8 cellular contexts compared by ENCODE assay signal in the genomic region with DNA sequence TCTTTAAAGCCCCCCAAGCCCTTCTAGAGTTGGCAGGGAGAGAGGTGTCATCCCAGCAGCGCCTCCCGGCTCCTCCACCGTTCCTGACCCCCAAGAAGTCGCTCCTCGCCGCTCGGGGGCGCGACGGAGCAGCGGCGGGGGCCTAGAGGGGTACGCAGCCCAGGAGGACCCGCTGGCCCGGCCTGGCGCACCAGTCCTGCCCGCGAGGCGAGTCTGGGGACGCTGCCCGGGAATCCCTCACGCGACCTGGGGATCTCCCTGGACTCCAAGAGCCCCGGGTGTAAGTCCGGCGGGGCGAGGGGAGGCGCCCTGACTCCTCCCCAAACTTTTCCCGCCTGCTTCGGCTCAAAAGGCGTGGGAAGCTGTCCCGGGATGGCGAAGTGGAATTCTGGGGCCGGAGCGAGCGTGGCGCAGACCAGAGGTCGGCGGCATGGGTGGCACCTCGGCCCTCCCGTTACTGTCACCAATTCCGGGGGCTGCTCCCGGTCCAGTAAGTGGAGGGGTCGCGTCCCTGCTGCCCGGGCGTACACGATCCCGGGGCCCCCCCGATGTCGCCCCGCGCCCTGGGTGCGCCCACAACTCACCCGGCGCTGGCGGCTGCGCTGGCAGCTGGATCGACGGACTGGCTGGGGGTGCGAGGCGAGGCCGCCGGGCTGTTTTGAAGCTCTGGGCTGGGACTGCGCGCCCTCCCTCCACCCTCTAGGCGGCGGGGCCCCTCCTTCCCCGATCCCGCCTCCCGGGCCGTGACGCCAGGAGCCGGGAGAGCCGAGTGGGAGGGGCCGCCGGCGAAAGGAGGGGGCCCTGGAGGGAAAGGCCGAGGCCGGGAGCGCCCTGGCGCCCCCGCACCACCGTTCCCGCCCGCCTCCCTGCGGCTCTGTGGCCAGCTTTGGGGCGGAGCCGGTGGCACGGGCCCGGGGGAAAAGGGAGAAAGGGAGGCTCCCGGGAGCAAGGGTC. TPM values are rescaled to one million over a fixed set of nuclear protein-coding genes. Genes with fewer than 3 reads are reported as not detected.
DNase-seq lines count a peak whose midpoint lies in the region; ATAC-seq, FAIRE-seq and TF ChIP-seq lines count a peak whose summit lies in the region.

A gene with protein sequence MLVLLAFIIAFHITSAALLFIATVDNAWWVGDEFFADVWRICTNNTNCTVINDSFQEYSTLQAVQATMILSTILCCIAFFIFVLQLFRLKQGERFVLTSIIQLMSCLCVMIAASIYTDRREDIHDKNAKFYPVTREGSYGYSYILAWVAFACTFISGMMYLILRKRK (minus strand): TSS at position 634 of the 954 bp plus-strand sequence. CDS start 32,981 bp downstream, outside the sequence.

- no peak for FAIRE-seq in H54 (lab: Jason Lieb, UNC)
- FAIRE-seq in RCC 7860 (lab: Jason Lieb, UNC): no peak

- DNase-seq in ACHN (peak; percentile 87), H54 (ENCODE audit: insufficient read length, low spot score) (peak; percentile 92), RCC 7860 (ENCODE audit: low spot score) (peak; percentile 45), epithelial cell of esophagus (ENCODE audit: low read depth) (peak; percentile 78), memory B cell (ENCODE audit: low spot score in 2 of 2) (peak in 1 of 2 donors; percentile 14), type B pancreatic cell (ENCODE audit: extremely low spot score, unreplicated experiment) (peak; percentile 79)
- DNase-seq in activated CD4-positive, alpha-beta T cell treated with anti-CD3 and anti-CD28 coated beads, Interleukin-2, amount 50 U/mL, for 4 hours: no peak

- H3K9me3 Mint-ChIP-seq in memory B cell (no peaks in the 10 kb centered on the region), type B pancreatic cell (no peaks in the 10 kb centered on the region)

- ATAC-seq in memory B cell (ENCODE audit: low read depth): no peak
- no peak for ATAC-seq in HG03342 (IDR thresholded peaks at IDR 0.05; ENCODE audit: unreplicated experiment)

- H3K4me3 Mint-ChIP-seq in memory B cell (peak within 1 kb of the TSS; percentile 79), type B pancreatic cell (peak within 1 kb of the TSS; percentile 92)

- TF ChIP-seq CTCF in epithelial cell of esophagus (IDR thresholded peaks at IDR 0.05; ENCODE audit: insufficient read depth, low read depth, low read length, missing control alignments) (peak; percentile 49), type B pancreatic cell (conservative IDR thresholded peaks at IDR 0.05) (peak; percentile 60)

- peak; percentile 58; the same call in 1 of the 2 replicates for TF ChIP-seq POLR2A in H54 (IDR thresholded peaks at IDR 0.05; ENCODE audit: low read depth, low read length)

- H3K4me1 Mint-ChIP-seq in memory B cell: peaks cover 9% of the 10 kb centered on the region
- peaks cover 44% of the 10 kb centered on the region for H3K4me1 Mint-ChIP-seq in type B pancreatic cell (ENCODE audit: unreplicated experiment)

- peak within 1 kb of the TSS; percentile 77 for H3K4me3 ChIP-seq in epithelial cell of esophagus (ENCODE audit: low read length)

- in situ Hi-C loops in ACHN (cut with HindIII; ENCODE audit: low pct_ligation_motif_present, low pct_unique_long_range_greater_than_20kb, low sequenced_read_pairs): no loop called here

- H3K27ac Mint-ChIP-seq in memory B cell: no peak within 1 kb of the TSS
- peak within 1 kb of the TSS; percentile 75 for H3K27ac Mint-ChIP-seq in type B pancreatic cell

- H3K27me3 Mint-ChIP-seq in memory B cell (peaks cover 34% of the 10 kb centered on the region), type B pancreatic cell (peaks cover 5% of the 10 kb centered on the region)

- peaks cover 1% of the 10 kb centered on the region for H3K36me3 Mint-ChIP-seq in memory B cell
- no peaks in the 10 kb centered on the region for H3K36me3 Mint-ChIP-seq in type B pancreatic cell

RNA-seq across cellular contexts. Expression of the gene that starts here (rescaled TPM):
- total RNA-seq in type B pancreatic cell (ENCODE audit: low replicate concordance): 36.3 and 57.9 TPM in 2 replicates

Comparison
In these comparisons a context has a peak if more than half of its experiments do, and no peak if none do; other contexts are left out.
1. DNase-seq: peak in ACHN (single experiment), H54 (single experiment), RCC 7860 (single experiment), epithelial cell of esophagus (single experiment) and type B pancreatic cell (single experiment); none in activated CD4-positive, alpha-beta T cell treated with anti-CD3 and anti-CD28 coated beads, Interleukin-2, amount 50 U/mL, for 4 hours (0 of 2).